In genomic region chr19:47273313-47274070, GRCh38 we compare ENCODE assay signal across 8 cellular contexts. TPM values are rescaled to one million over a fixed set of nuclear protein-coding genes. Genes with fewer than 3 reads are reported as not detected.
A peak's percentile ranks its signal among the peaks of the same experiment; 100 is the strongest.
DNase-seq lines count a peak whose midpoint lies in the region; ATAC-seq and TF ChIP-seq lines count a peak whose summit lies in the region.

No MANE protein-coding gene starts in this region.

- H3K4me1 Mint-ChIP-seq in HFFc6 (ENCODE audit: low read depth) = peaks cover 40% of the 10 kb centered on the region
- peaks cover 14% of the 10 kb centered on the region for H3K4me1 Mint-ChIP-seq in type B pancreatic cell (ENCODE audit: unreplicated experiment)

- DNase-seq in HFFc6 (peak; percentile 90), NB4 (ENCODE audit: low read depth) (peak; percentile 100), SW 1271 (lab: John Stamatoyannopoulos, UW) (peak; percentile 58 to 86), adipocyte (ENCODE audit: low read depth) (peak; percentile 96), heart left ventricle (peak; percentile 92 to 95 (median 94)), posterior cingulate gyrus (peak; percentile 79 to 99 (median 91)), type B pancreatic cell (ENCODE audit: extremely low spot score, unreplicated experiment) (peak; percentile 92)

- H3K9me3 Mint-ChIP-seq in HFFc6 (no peaks in the 10 kb centered on the region), type B pancreatic cell (no peaks in the 10 kb centered on the region)

- TF ChIP-seq POLR2A in NB4 (IDR thresholded peaks at IDR 0.05; ENCODE audit: extremely low read depth, insufficient read length) = peak; percentile 98
- TF ChIP-seq POLR2A in heart left ventricle (IDR thresholded peaks at IDR 0.05) = peak in 1 of 2 donors; percentile 70

- TF ChIP-seq CTCF in HFFc6 (IDR thresholded peaks at IDR 0.05) (no peak; the same call in 1 of the 2 replicates), NB4 (IDR thresholded peaks at IDR 0.05; ENCODE audit: low read depth, low read length) (no peak), heart left ventricle (IDR thresholded peaks at IDR 0.05) (peak in 1 of 12 donors; percentile 9), type B pancreatic cell (conservative IDR thresholded peaks at IDR 0.05) (no peak)

- H3K4me1 ChIP-seq in adipocyte (ENCODE audit: control insufficient read depth, insufficient read depth, low read length) (peaks cover 31% of the 10 kb centered on the region), heart left ventricle (peaks cover 3 to 48% (median 34%) of the 10 kb centered on the region in 12 donors)

- H3K27me3 Mint-ChIP-seq in HFFc6 (ENCODE audit: insufficient read depth) (peaks cover 5% of the 10 kb centered on the region), type B pancreatic cell (peaks cover 3% of the 10 kb centered on the region)

- H3K9me3 ChIP-seq in adipocyte (ENCODE audit: control insufficient read depth, low read length) (no peaks in the 10 kb centered on the region), heart left ventricle (no peaks in the 10 kb centered on the region)

- peaks cover 22% of the 10 kb centered on the region for H3K36me3 Mint-ChIP-seq in HFFc6 (ENCODE audit: low read depth)
- peaks cover 9% of the 10 kb centered on the region for H3K36me3 Mint-ChIP-seq in type B pancreatic cell

- intact Hi-C loops in heart left ventricle (cut with DNase I) = loop anchor here in 6 of 10 donors (1.0 to 10.0 kb wide), 4 partner anchors 15 to 331 kb away; partner anchors contain the start of genes BICRA (in 1 of the 6) and CCDC9 (in 1 of the 6)
- intact Hi-C loops in posterior cingulate gyrus (cut with DNase I) = loop anchor here (2.0 kb wide), 1 partner anchor 17 kb away; the partner anchor contains the start of gene CCDC9

- 3 to 6% (median 4%) methylated on average over 20 to 54 of the region's 54 CpGs for WGBS in heart left ventricle, 4 donors

- H3K27ac ChIP-seq in heart left ventricle = peak overlapping the region; percentile 89 to 99 (median 95)

- ATAC-seq in heart left ventricle = peak; percentile 76 to 84 (median 77)

- H3K4me3 ChIP-seq in GM08714 (ENCODE audit: low read length) (peak overlapping the region; percentile 79), NB4 (ENCODE audit: low read depth, low read length) (peak overlapping the region; percentile 69), adipocyte (ENCODE audit: low read length) (peak overlapping the region; percentile 94), heart left ventricle (peak overlapping the region; percentile 47 to 83 (median 72))

- peak overlapping the region; percentile 89 for H3K27ac Mint-ChIP-seq in HFFc6
- H3K27ac Mint-ChIP-seq in type B pancreatic cell = peak overlapping the region; percentile 99

- H3K4me3 Mint-ChIP-seq in HFFc6 = peak overlapping the region; percentile 92
- peak overlapping the region; percentile 96 for H3K4me3 Mint-ChIP-seq in type B pancreatic cell

- H3K27me3 ChIP-seq in adipocyte (replicated peaks; ENCODE audit: control insufficient read depth, insufficient read depth, low read length) = no peaks in the 10 kb centered on the region
- H3K27me3 ChIP-seq in heart left ventricle = no peaks in the 10 kb centered on the region

- H3K36me3 ChIP-seq in adipocyte (ENCODE audit: control insufficient read depth, insufficient read depth, low read length, severe bottlenecking) (peaks cover 17% of the 10 kb centered on the region), heart left ventricle (peaks cover 0 to 32% (median 28%) of the 10 kb centered on the region in 9 donors)

- H3K9ac ChIP-seq in adipocyte (ENCODE audit: low read length) = peak overlapping the region; percentile 98

RNA-seq across cellular contexts. Expression of gene INAFM1, which starts 1.2 kb away (rescaled TPM):
- 10 to 100 TPM; 12.0 to 16.2 (median 14.0) TPM for total RNA-seq in HFFc6 (2021; fragmentation: NEBNext Ultra II Directional; extraction: Animal tissue kit (Norgen Biotek cat#: 25700))
- total RNA-seq in heart left ventricle (10 to 100 TPM in 5 of 9 donors, 1 to 10 TPM in 4; 4.8 to 14.0 (median 10.3) TPM), type B pancreatic cell (ENCODE audit: low replicate concordance) (8.2 and 9.6 TPM in 2 replicates)
- polyA plus RNA-seq in heart left ventricle = 1 to 10 TPM; 7.4 to 8.3 TPM

RNA-seq across cellular contexts. Expression of gene CCDC9, which starts 17.2 kb away (rescaled TPM):
- total RNA-seq in HFFc6 (2021; fragmentation: NEBNext Ultra II Directional; extraction: Animal tissue kit (Norgen Biotek cat#: 25700)) = 10 to 100 TPM; 20.6 to 30.6 (median 23.8) TPM
- total RNA-seq in heart left ventricle = 10 to 100 TPM in 8 of 9 donors, 1 to 10 TPM in 1; 6.7 to 23.8 (median 14.9) TPM
- polyA plus RNA-seq in heart left ventricle = 10 to 100 TPM; 29.5 to 33.3 TPM
- total RNA-seq in type B pancreatic cell (ENCODE audit: low replicate concordance) = 22.4 and 29.3 TPM in 2 replicates

RNA-seq across cellular contexts. Expression of gene C5AR1, which starts 36.2 kb away (rescaled TPM):
- under 1 TPM; 0.24 to 0.95 (median 0.35) TPM for total RNA-seq in HFFc6 (2021; fragmentation: NEBNext Ultra II Directional; extraction: Animal tissue kit (Norgen Biotek cat#: 25700))
- total RNA-seq in heart left ventricle (10 to 100 TPM in 3 of 9 donors, 1 to 10 TPM in 6; 3.0 to 37.9 (median 7.5) TPM), type B pancreatic cell (ENCODE audit: low replicate concordance) (0.93 and 1.0 TPM in 2 replicates)
- 1 to 10 TPM in 1 of 2 donors, under 1 TPM in 1; 0.80 to 5.6 TPM for polyA plus RNA-seq in heart left ventricle

RNA-seq across cellular contexts. Expression of gene BBC3, which starts 42.5 kb away (rescaled TPM):
- 10 to 100 TPM in 2 of 6 experiments, 1 to 10 TPM in 4; 8.6 to 10.9 (median 9.6) TPM for total RNA-seq in HFFc6 (2021; fragmentation: NEBNext Ultra II Directional; extraction: Animal tissue kit (Norgen Biotek cat#: 25700))
- total RNA-seq in heart left ventricle (1 to 10 TPM; 1.9 to 5.4 (median 4.6) TPM), type B pancreatic cell (ENCODE audit: low replicate concordance) (14.8 and 36.2 TPM in 2 replicates)
- 1 to 10 TPM; 3.8 to 5.0 TPM for polyA plus RNA-seq in heart left ventricle

RNA-seq across cellular contexts. Expression of gene C5AR2, which starts 58.5 kb away (rescaled TPM):
- total RNA-seq in HFFc6 (2021; fragmentation: NEBNext Ultra II Directional; extraction: Animal tissue kit (Norgen Biotek cat#: 25700)) = under 1 TPM in 4 of 6 experiments, not detected in 2; 0.03 to 0.14 (median 0.05) TPM
- total RNA-seq in heart left ventricle (1 to 10 TPM in 3 of 9 donors, under 1 TPM in 6; 0.12 to 3.3 (median 0.94) TPM), type B pancreatic cell (ENCODE audit: low replicate concordance) (0.07 TPM in 1 of 2 replicates, not detected in the other)
- under 1 TPM; 0.23 to 0.55 TPM for polyA plus RNA-seq in heart left ventricle

Comparison
In these comparisons a context has a peak if more than half of its experiments do, and no peak if none do; other contexts are left out.
1. Peak in every context shown above with its lines: DNase-seq, ATAC-seq, H3K4me3 ChIP-seq and H3K27ac ChIP-seq.